Comparison of ENCODE assay signal across 28 cellular contexts in genomic region chr10:132639470-132639869, GRCh38.
"Had no signal": no experiment of that assay in that cellular context is flagged by ENCODE, and none has a peak within 500 bp of the region (broad histone marks: within the 10 kb centered on the region; RNA-seq: fewer than 3 reads in every experiment).

No MANE protein-coding gene starts in this region.

- H3K4me3 ChIP-seq: coronary artery, gastrocnemius medialis, heart left ventricle, hepatocyte, left lung, mucosa of descending colon, right lobe of liver, smooth muscle cell, testis, tibial artery had no signal

- H3K9me3 ChIP-seq: gastrocnemius medialis, heart left ventricle, left lung, mucosa of descending colon, neutrophil, right lobe of liver, testis, tibial artery had no signal

- H3K27me3 ChIP-seq: gastrocnemius medialis, heart left ventricle, hepatocyte, left lung, neutrophil, right lobe of liver, testis, tibial artery had no signal

- H3K4me2 ChIP-seq: hepatocyte, smooth muscle cell had no signal

- H3K4me3 Mint-ChIP-seq: effector memory CD8-positive, alpha-beta T cell; mesothelial cell of epicardium; natural killer cell treated with Interleukin-12 subunit alpha and Interleukin-12 subunit beta and Interleukin-15 and Interleukin-18, amount 100 ng/mL, for 72 hours; neural crest cell; stimulated activated naive CD8-positive, alpha-beta T cell treated with anti-CD3 and anti-CD28 coated beads, Interleukin-15, amount 100 ng/mL, for 72 hours; type B pancreatic cell had no signal

- DNase-seq: effector memory CD8-positive, alpha-beta T cell; foreskin fibroblast; gastrocnemius medialis; left cardiac atrium; left lung; mesenchymal stem cell; mucosa of descending colon; naive B cell; stimulated activated CD4-positive, alpha-beta T cell treated with anti-CD3 and anti-CD28 coated beads, Interleukin-12 subunit alpha, Interleukin-12 subunit beta, amount 100 ng/mL, for 4 hours; stimulated activated CD4-positive, alpha-beta T cell treated with anti-CD3 and anti-CD28 coated beads, Interleukin-1b, Interleukin-23, amount 100 ng/mL, for 48 hours; stimulated activated CD4-positive, alpha-beta T cell treated with anti-CD3 and anti-CD28 coated beads, Interleukin-4, amount 100 ng/mL, for 1 hour; stimulated activated CD8-positive, alpha-beta memory T cell treated with anti-CD3 and anti-CD28 coated beads, Interleukin-4, amount 100 ng/mL, for 48 hours; stimulated activated naive CD4-positive, alpha-beta T cell; stimulated activated naive CD8-positive, alpha-beta T cell treated with anti-CD3 and anti-CD28 coated beads, Interleukin-15, amount 100 ng/mL, for 72 hours; testis; tibial artery had no signal

- H3K36me3 ChIP-seq: gastrocnemius medialis, heart left ventricle, left lung, right lobe of liver, tibial artery had no signal

- H3K4me1 ChIP-seq: right lobe of liver had no signal

- H3K27ac ChIP-seq: coronary artery, gastrocnemius medialis, hepatocyte, left lung, neutrophil, parathyroid adenoma, right lobe of liver, testis, tibial artery had no signal

- H3K9me3 Mint-ChIP-seq: effector memory CD8-positive, alpha-beta T cell; mesothelial cell of epicardium; natural killer cell treated with Interleukin-12 subunit alpha and Interleukin-12 subunit beta and Interleukin-15 and Interleukin-18, amount 100 ng/mL, for 72 hours; neural crest cell; stimulated activated naive CD8-positive, alpha-beta T cell treated with anti-CD3 and anti-CD28 coated beads, Interleukin-15, amount 100 ng/mL, for 72 hours; type B pancreatic cell had no signal

- H2AFZ ChIP-seq: hepatocyte, parathyroid adenoma had no signal

- ATAC-seq: effector memory CD8-positive, alpha-beta T cell; gastrocnemius medialis; left cardiac atrium; left lung; mucosa of descending colon; natural killer cell treated with Interleukin-12 subunit alpha and Interleukin-12 subunit beta and Interleukin-15 and Interleukin-18, amount 100 ng/mL, for 72 hours; right lobe of liver; stimulated activated naive CD8-positive, alpha-beta T cell treated with anti-CD3 and anti-CD28 coated beads, Interleukin-15, amount 100 ng/mL, for 72 hours had no signal

- H3K36me3 Mint-ChIP-seq: natural killer cell treated with Interleukin-12 subunit alpha and Interleukin-12 subunit beta and Interleukin-15 and Interleukin-18, amount 100 ng/mL, for 72 hours had no signal

- H3K27ac Mint-ChIP-seq: effector memory CD8-positive, alpha-beta T cell; mesothelial cell of epicardium; natural killer cell treated with Interleukin-12 subunit alpha and Interleukin-12 subunit beta and Interleukin-15 and Interleukin-18, amount 100 ng/mL, for 72 hours; progenitor cell of endocrine pancreas; stimulated activated naive CD8-positive, alpha-beta T cell treated with anti-CD3 and anti-CD28 coated beads, Interleukin-15, amount 100 ng/mL, for 72 hours; type B pancreatic cell had no signal

- H3K27me3 Mint-ChIP-seq: effector memory CD8-positive, alpha-beta T cell; naive B cell; progenitor cell of endocrine pancreas; stimulated activated naive CD8-positive, alpha-beta T cell treated with anti-CD3 and anti-CD28 coated beads, Interleukin-15, amount 100 ng/mL, for 72 hours; type B pancreatic cell had no signal
